Comparison of ENCODE assay signal across 28 cellular contexts in the genomic region with DNA sequence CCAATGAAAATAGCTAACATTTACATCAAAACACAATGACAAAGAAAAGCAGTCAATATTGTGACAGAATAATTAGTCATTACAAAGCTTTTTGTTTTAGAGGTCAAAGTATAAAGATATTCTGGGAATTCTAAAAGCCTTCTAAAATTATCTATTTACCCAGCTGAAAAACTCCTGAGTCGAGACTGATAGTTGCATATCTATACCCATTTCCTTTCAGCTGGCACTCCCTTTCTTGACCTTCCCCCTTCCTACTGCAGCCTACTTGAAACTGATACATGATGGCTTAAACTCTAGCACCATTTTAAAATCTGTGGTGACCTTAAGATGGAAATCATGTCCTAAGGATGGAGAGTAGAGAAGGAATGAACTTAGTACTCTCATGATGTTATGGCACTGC. TPM values are rescaled to one million over a fixed set of nuclear protein-coding genes. Genes with fewer than 3 reads are reported as not detected.
DNase-seq lines count a peak whose midpoint lies in the region; ATAC-seq and TF ChIP-seq lines count a peak whose summit lies in the region.
"Had no signal": no experiment of that assay in that cellular context is flagged by ENCODE, and none has a peak within 500 bp of the region (broad histone marks: within the 10 kb centered on the region; RNA-seq: fewer than 3 reads in every experiment).

No MANE protein-coding gene starts in this region.

- H3K9me3 ChIP-seq in CD8-positive, alpha-beta memory T cell (ENCODE audit: low read length): no peaks in the 10 kb centered on the region
- H3K9me3 ChIP-seq in testis: no peaks in the 10 kb centered on the region
- H3K9me3 ChIP-seq: Caco-2, ovary had no signal

- peak; percentile 38 for DNase-seq in NCI-H146 (lab: John Stamatoyannopoulos, UW)
- DNase-seq in activated B cell treated with CpG ODN at 0.5 μM for 24 hours: no peak
- DNase-seq in naive B cell: no peak
- no peak for DNase-seq in NCI-H345 treated with DMSO at 0.1 percent for 48 hours (lab: John Stamatoyannopoulos, UW; ENCODE audit: unreplicated experiment)
- no peak for DNase-seq in HPDE6-E6E7 (ENCODE audit: extremely low spot score)
- no peak for DNase-seq in CD8-positive, alpha-beta memory T cell
- DNase-seq in testis: no peak
- DNase-seq: activated CD4-positive, alpha-beta memory T cell treated with anti-CD3 and anti-CD28 coated beads, Interleukin-2, amount 10 ng/mL, durations not matched to agents 7 days and 5 days; activated CD8-positive, alpha-beta memory T cell treated with anti-CD3 and anti-CD28 coated beads, Interleukin-2, amount 50 U/mL, for 4 hours; activated naive CD4-positive, alpha-beta T cell treated with anti-CD3 and anti-CD28 coated beads, Interleukin-2, amount 10 ng/mL, durations not matched to agents 7 days and 5 days; amniotic stem cell; Caco-2; DMS53; HFFc6; hypothalamus; Kasumi-1; left colon; mammary epithelial cell; MV-4-11; NCI-H1436; NCI-H446 treated with DMSO at 0.1 percent for 48 hours; ovary; stimulated activated naive B cell treated with anti-CD40 and anti-IgM and Interleukin-4, amounts not matched to agents 10 μg/mL and 1 μg/mL and 100 μg/mL, for 72 hours; substantia nigra had no signal

- H3K27ac ChIP-seq in CD8-positive, alpha-beta memory T cell (ENCODE audit: low read depth, low read length): no peak overlapping the region
- no peak overlapping the region for H3K27ac ChIP-seq in testis
- H3K27ac ChIP-seq: ovary had no signal

- ATAC-seq in GM18870 (IDR thresholded peaks at IDR 0.05; ENCODE audit: unreplicated experiment): peak; percentile 38
- no peak for ATAC-seq in activated B cell treated with CpG ODN at 0.5 μM for 24 hours (ENCODE audit: low read depth)
- ATAC-seq in naive B cell (ENCODE audit: low read depth in 2 of 2): peak; percentile 32 to 40
- ATAC-seq: activated CD4-positive, CD25-positive, alpha-beta regulatory T cell treated with anti-CD3 and anti-CD28 coated beads, Interleukin-2, amount 50 U/mL, for 24 hours had no signal

- no peaks in the 10 kb centered on the region for H3K27me3 ChIP-seq in CD8-positive, alpha-beta memory T cell (ENCODE audit: insufficient read depth, low read length, poor library complexity, severe bottlenecking)
- H3K27me3 ChIP-seq in testis: no peaks in the 10 kb centered on the region
- H3K27me3 ChIP-seq: ovary had no signal

- peaks cover 8% of the 10 kb centered on the region for H3K4me1 ChIP-seq in CD8-positive, alpha-beta memory T cell (ENCODE audit: insufficient read depth, low read length)
- peaks cover 3% of the 10 kb centered on the region for H3K4me1 ChIP-seq in testis

- H3K9me3 Mint-ChIP-seq in activated B cell treated with CpG ODN at 0.5 μM for 24 hours (peaks cover 2% of the 10 kb centered on the region), naive B cell (peaks cover 0 to 18% (median 5%) of the 10 kb centered on the region in 7 donors)
- H3K9me3 Mint-ChIP-seq in CD8-positive, alpha-beta memory T cell: peaks cover 0 to 10% (median 4%) of the 10 kb centered on the region in 5 donors
- H3K9me3 Mint-ChIP-seq: HFFc6 had no signal

- no peaks in the 10 kb centered on the region for H3K27me3 Mint-ChIP-seq in activated B cell treated with CpG ODN at 0.5 μM for 24 hours
- H3K27me3 Mint-ChIP-seq in naive B cell: no peaks in the 10 kb centered on the region
- no peaks in the 10 kb centered on the region for H3K27me3 Mint-ChIP-seq in CD8-positive, alpha-beta memory T cell
- H3K27me3 Mint-ChIP-seq: activated CD4-positive, alpha-beta memory T cell treated with anti-CD3 and anti-CD28 coated beads, Interleukin-2, amount 10 ng/mL, durations not matched to agents 7 days and 5 days; activated naive CD4-positive, alpha-beta T cell treated with anti-CD3 and anti-CD28 coated beads, Interleukin-2, amount 10 ng/mL, durations not matched to agents 7 days and 5 days; stimulated activated naive B cell treated with anti-CD40 and anti-IgM and Interleukin-4, amounts not matched to agents 10 μg/mL and 1 μg/mL and 100 μg/mL, for 72 hours; type B pancreatic cell had no signal

- CTCF ChIA-PET in activated B cell treated with CpG ODN at 0.5 μM for 24 hours (lab: Charles Lee): no interaction called here
- CTCF ChIA-PET in CD8-positive, alpha-beta memory T cell (lab: Charles Lee): no interaction called here

- peaks cover 4% of the 10 kb centered on the region for H3K36me3 ChIP-seq in CD8-positive, alpha-beta memory T cell (ENCODE audit: insufficient read depth, low read length)
- H3K36me3 ChIP-seq in testis (ENCODE audit: low read depth, missing control alignments): no peaks in the 10 kb centered on the region
- H3K36me3 ChIP-seq: ovary had no signal

- H3K4me3 ChIP-seq in CD8-positive, alpha-beta memory T cell (ENCODE audit: low read length): no peak overlapping the region
- H3K4me3 ChIP-seq in testis: no peak overlapping the region
- H3K4me3 ChIP-seq: ovary had no signal

- intact Hi-C loops in activated B cell treated with CpG ODN at 0.5 μM for 24 hours (cut with micrococcal nuclease): loop anchor here (2.0 kb wide), 2 partner anchors 15 to 19 kb away; no protein-coding TSS in a partner anchor
- intact Hi-C loops in testis (cut with DNase I; ENCODE audit: low total_unique reads): no loop called here

- peaks cover 56% of the 10 kb centered on the region for H3K4me1 Mint-ChIP-seq in activated B cell treated with CpG ODN at 0.5 μM for 24 hours
- H3K4me1 Mint-ChIP-seq in naive B cell: peaks cover 44 to 67% (median 63%) of the 10 kb centered on the region in 3 donors
- H3K4me1 Mint-ChIP-seq in CD8-positive, alpha-beta memory T cell: peaks cover 54 to 83% (median 81%) of the 10 kb centered on the region in 3 donors

- POLR2A ChIA-PET in activated B cell treated with CpG ODN at 0.5 μM for 24 hours (lab: Charles Lee): no interaction called here
- POLR2A ChIA-PET in CD8-positive, alpha-beta memory T cell (lab: Charles Lee): no interaction called here

- no peak for TF ChIP-seq POLR2A in testis (IDR thresholded peaks at IDR 0.05)

- H3K27ac Mint-ChIP-seq in activated B cell treated with CpG ODN at 0.5 μM for 24 hours (peak overlapping the region; percentile 53), naive B cell (no peak overlapping the region)
- H3K27ac Mint-ChIP-seq in CD8-positive, alpha-beta memory T cell: peak overlapping the region in 1 of 8 donors; percentile 16
- H3K27ac Mint-ChIP-seq: activated CD4-positive, alpha-beta memory T cell treated with anti-CD3 and anti-CD28 coated beads, Interleukin-2, amount 10 ng/mL, durations not matched to agents 7 days and 5 days; activated naive CD4-positive, alpha-beta T cell treated with anti-CD3 and anti-CD28 coated beads, Interleukin-2, amount 10 ng/mL, durations not matched to agents 7 days and 5 days; activated T-helper 1 cell treated with anti-CD3 and anti-CD28 coated beads, Interleukin-12 subunit alpha, Interleukin-12 subunit beta, Interleukin-2, Interleukin-4 antibody, amounts not matched to agents 30 ng/mL and 10 ng/mL and 1 ng/mL, durations not matched to agents 14 hours and 24 hours and 36 hours; HFFc6; stimulated activated naive B cell treated with anti-CD40 and anti-IgM and Interleukin-4, amounts not matched to agents 10 μg/mL and 1 μg/mL and 100 μg/mL, for 72 hours; type B pancreatic cell had no signal

- 21 to 47% methylated on average over 1 of the region's 1 CpG for WGBS in testis, 2 donors

- H3K4me3 Mint-ChIP-seq in activated B cell treated with CpG ODN at 0.5 μM for 24 hours: no peak overlapping the region
- peak overlapping the region in 1 of 8 donors; percentile 2 for H3K4me3 Mint-ChIP-seq in naive B cell
- H3K4me3 Mint-ChIP-seq in CD8-positive, alpha-beta memory T cell: no peak overlapping the region
- H3K4me3 Mint-ChIP-seq: activated CD4-positive, alpha-beta memory T cell treated with anti-CD3 and anti-CD28 coated beads, Interleukin-2, amount 10 ng/mL, durations not matched to agents 7 days and 5 days; activated naive CD4-positive, alpha-beta T cell treated with anti-CD3 and anti-CD28 coated beads, Interleukin-2, amount 10 ng/mL, durations not matched to agents 7 days and 5 days; activated T-helper 1 cell treated with anti-CD3 and anti-CD28 coated beads, Interleukin-12 subunit alpha, Interleukin-12 subunit beta, Interleukin-2, Interleukin-4 antibody, amounts not matched to agents 30 ng/mL and 10 ng/mL and 1 ng/mL, durations not matched to agents 14 hours and 24 hours and 36 hours; HFFc6; stimulated activated naive B cell treated with anti-CD40 and anti-IgM and Interleukin-4, amounts not matched to agents 10 μg/mL and 1 μg/mL and 100 μg/mL, for 72 hours; type B pancreatic cell had no signal

- TF ChIP-seq CTCF in activated B cell treated with CpG ODN at 0.5 μM for 24 hours (IDR thresholded peaks at IDR 0.05) (no peak), testis (IDR thresholded peaks at IDR 0.05) (no peak)

- H3K36me3 Mint-ChIP-seq in activated B cell treated with CpG ODN at 0.5 μM for 24 hours (ENCODE audit: low read depth) (peaks cover 61% of the 10 kb centered on the region), naive B cell (peaks cover 12 to 34% of the 10 kb centered on the region in 2 donors)
- peaks cover 16 to 36% (median 24%) of the 10 kb centered on the region in 3 donors for H3K36me3 Mint-ChIP-seq in CD8-positive, alpha-beta memory T cell

RNA-seq across cellular contexts. Expression of a gene that starts 38.6 kb away (rescaled TPM):
- total RNA-seq in activated B cell treated with CpG ODN at 0.5 μM for 24 hours (46.9 and 51.3 TPM in 2 replicates), testis (10 to 100 TPM; 49.2 to 54.4 TPM)
- polyA plus RNA-seq in naive B cell (ENCODE audit: low read depth in 6 of 6) (100 to 1,000 TPM in 1 of 6 donors, 10 to 100 TPM in 5; 72.2 to 116 (median 84.1) TPM), testis (ENCODE audit: insufficient read depth, low read depth, low replicate concordance) (43.0 TPM)
- total RNA-seq in CD8-positive, alpha-beta memory T cell: 10 to 100 TPM; 16.2 to 17.3 TPM
- polyA plus RNA-seq in CD8-positive, alpha-beta memory T cell: 45.5 TPM
